In genomic region chr15:43106486-43106829, GRCh38 we compare ENCODE assay signal across 7 cellular contexts. TPM values are rescaled to one million over a fixed set of nuclear protein-coding genes. Genes with fewer than 3 reads are reported as not detected.
A peak's percentile ranks its signal among the peaks of the same experiment; 100 is the strongest.
DNase-seq lines count a peak whose midpoint lies in the region; ATAC-seq and TF ChIP-seq lines count a peak whose summit lies in the region.

No MANE protein-coding gene starts in this region.

- no peak for TF ChIP-seq CTCF in HL-60 (IDR thresholded peaks at IDR 0.05; ENCODE audit: insufficient read depth, low read length)

- no peaks in the 10 kb centered on the region for H3K9me3 Mint-ChIP-seq in activated naive CD4-positive, alpha-beta T cell treated with anti-CD3 and anti-CD28 coated beads, Interleukin-2, amount 50 U/mL, for 72 hours
- no peaks in the 10 kb centered on the region for H3K9me3 Mint-ChIP-seq in stimulated activated naive CD8-positive, alpha-beta T cell treated with anti-CD3 and anti-CD28 coated beads, Interleukin-15, amount 100 ng/mL, for 72 hours

- ATAC-seq in activated naive CD4-positive, alpha-beta T cell treated with anti-CD3 and anti-CD28 coated beads, Interleukin-2, amount 50 U/mL, for 72 hours = no peak
- no peak for ATAC-seq in stimulated activated naive CD8-positive, alpha-beta T cell treated with anti-CD3 and anti-CD28 coated beads, Interleukin-15, amount 100 ng/mL, for 72 hours
- no peak for ATAC-seq in activated CD4-positive, CD25-positive, alpha-beta regulatory T cell treated with anti-CD3 and anti-CD28 coated beads, Interleukin-2, amount 50 U/mL, for 24 hours

- peak overlapping the region; percentile 95 to 97 for H3K4me3 Mint-ChIP-seq in stimulated activated naive CD8-positive, alpha-beta T cell treated with anti-CD3 and anti-CD28 coated beads, Interleukin-15, amount 100 ng/mL, for 72 hours

- peak overlapping the region; percentile 70 for H3K27ac ChIP-seq in HL-60 (replicated peaks)

- H3K27me3 ChIP-seq in HL-60 (ENCODE audit: insufficient read depth, poor library complexity, severe bottlenecking) = no peaks in the 10 kb centered on the region

- peaks cover 40% of the 10 kb centered on the region for H3K4me1 Mint-ChIP-seq in stimulated activated naive CD8-positive, alpha-beta T cell treated with anti-CD3 and anti-CD28 coated beads, Interleukin-15, amount 100 ng/mL, for 72 hours

- no peaks in the 10 kb centered on the region for H3K27me3 Mint-ChIP-seq in stimulated activated naive CD8-positive, alpha-beta T cell treated with anti-CD3 and anti-CD28 coated beads, Interleukin-15, amount 100 ng/mL, for 72 hours

- H3K9me3 ChIP-seq in iPS-18c (ENCODE audit: control insufficient read depth, insufficient read depth, low read length) = no peaks in the 10 kb centered on the region

- peak overlapping the region; percentile 96 to 100 for H3K27ac Mint-ChIP-seq in activated naive CD4-positive, alpha-beta T cell treated with anti-CD3 and anti-CD28 coated beads, Interleukin-2, amount 50 U/mL, for 72 hours
- peak overlapping the region; percentile 97 to 98 for H3K27ac Mint-ChIP-seq in stimulated activated naive CD8-positive, alpha-beta T cell treated with anti-CD3 and anti-CD28 coated beads, Interleukin-15, amount 100 ng/mL, for 72 hours

- peaks cover 22 to 30% of the 10 kb centered on the region in 2 donors for H3K36me3 Mint-ChIP-seq in activated naive CD4-positive, alpha-beta T cell treated with anti-CD3 and anti-CD28 coated beads, Interleukin-2, amount 50 U/mL, for 72 hours

- DNase-seq in HL-60 (ENCODE audit: low read depth in 1 of 2, low spot score in 1 of 2) (peak in 1 of 2 experiments; percentile 11), iPS-NIHi7 (ENCODE audit: extremely low spot score) (no peak), NCI-H510A (lab: John Stamatoyannopoulos, UW) (no peak)
- DNase-seq in activated naive CD4-positive, alpha-beta T cell treated with anti-CD3 and anti-CD28 coated beads, Interleukin-2, amount 50 U/mL, for 72 hours (ENCODE audit: low spot score in 2 of 2) = no peak
- no peak for DNase-seq in stimulated activated naive CD8-positive, alpha-beta T cell treated with anti-CD3 and anti-CD28 coated beads, Interleukin-15, amount 100 ng/mL, for 72 hours

- H3K4me3 ChIP-seq in HL-60 (replicated peaks; ENCODE audit: insufficient read depth, low read length) (peak overlapping the region; percentile 93), iPS-18c (ENCODE audit: insufficient read depth, low read depth, low read length) (peak overlapping the region; percentile 75)

RNA-seq across cellular contexts. Expression of gene UBR1, which starts 0.6 kb away (rescaled TPM):
- total RNA-seq in activated naive CD4-positive, alpha-beta T cell treated with anti-CD3 and anti-CD28 coated beads, Interleukin-2, amount 50 U/mL, for 72 hours = 10 to 100 TPM; 31.0 to 32.1 TPM

RNA-seq across cellular contexts. Expression of gene TMEM62, which starts 26.9 kb away (rescaled TPM):
- 10 to 100 TPM; 10.4 to 16.0 TPM for total RNA-seq in activated naive CD4-positive, alpha-beta T cell treated with anti-CD3 and anti-CD28 coated beads, Interleukin-2, amount 50 U/mL, for 72 hours
